Comparison of ENCODE assay signal across 1 cellular context in the genomic region with DNA sequence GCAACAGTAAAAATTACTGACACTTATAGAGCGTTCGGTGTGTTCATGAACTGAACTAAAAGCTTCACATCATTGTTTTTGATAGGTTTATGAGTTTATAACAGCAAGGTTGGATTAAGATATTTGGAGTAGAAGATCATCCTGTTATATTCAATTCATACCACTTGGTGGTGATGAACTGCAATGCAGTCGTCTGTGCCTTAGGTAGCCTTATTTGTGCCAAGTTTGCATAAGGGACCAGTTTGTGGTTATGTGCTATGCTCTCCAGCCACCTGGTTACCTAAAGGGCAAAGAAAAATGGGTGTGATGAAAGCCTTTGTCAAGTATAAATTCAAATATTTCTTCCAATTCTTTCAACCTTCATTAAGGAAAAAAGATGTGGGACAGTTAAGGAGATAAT.
TF ChIP-seq lines count a peak whose summit lies in the region.

No MANE protein-coding gene starts in this region.

TF ChIP-seq in WTC11, 78 proteins besides CTCF, POLR2A, EP300 and RAD21 (continued from another document):
- TF ChIP-seq, protein P1, sequence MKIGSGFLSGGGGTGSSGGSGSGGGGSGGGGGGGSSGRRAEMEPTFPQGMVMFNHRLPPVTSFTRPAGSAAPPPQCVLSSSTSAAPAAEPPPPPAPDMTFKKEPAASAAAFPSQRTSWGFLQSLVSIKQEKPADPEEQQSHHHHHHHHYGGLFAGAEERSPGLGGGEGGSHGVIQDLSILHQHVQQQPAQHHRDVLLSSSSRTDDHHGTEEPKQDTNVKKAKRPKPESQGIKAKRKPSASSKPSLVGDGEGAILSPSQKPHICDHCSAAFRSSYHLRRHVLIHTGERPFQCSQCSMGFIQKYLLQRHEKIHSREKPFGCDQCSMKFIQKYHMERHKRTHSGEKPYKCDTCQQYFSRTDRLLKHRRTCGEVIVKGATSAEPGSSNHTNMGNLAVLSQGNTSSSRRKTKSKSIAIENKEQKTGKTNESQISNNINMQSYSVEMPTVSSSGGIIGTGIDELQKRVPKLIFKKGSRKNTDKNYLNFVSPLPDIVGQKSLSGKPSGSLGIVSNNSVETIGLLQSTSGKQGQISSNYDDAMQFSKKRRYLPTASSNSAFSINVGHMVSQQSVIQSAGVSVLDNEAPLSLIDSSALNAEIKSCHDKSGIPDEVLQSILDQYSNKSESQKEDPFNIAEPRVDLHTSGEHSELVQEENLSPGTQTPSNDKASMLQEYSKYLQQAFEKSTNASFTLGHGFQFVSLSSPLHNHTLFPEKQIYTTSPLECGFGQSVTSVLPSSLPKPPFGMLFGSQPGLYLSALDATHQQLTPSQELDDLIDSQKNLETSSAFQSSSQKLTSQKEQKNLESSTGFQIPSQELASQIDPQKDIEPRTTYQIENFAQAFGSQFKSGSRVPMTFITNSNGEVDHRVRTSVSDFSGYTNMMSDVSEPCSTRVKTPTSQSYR (CRISPR knock-in tag; IDR thresholded peaks at IDR 0.05): no peak
- no peak for TF ChIP-seq ZBTB43 (CRISPR knock-in tag; IDR thresholded peaks at IDR 0.05)
- TF ChIP-seq EMX1 (CRISPR knock-in tag; IDR thresholded peaks at IDR 0.05): no peak
